ENCODE assay signal across 8 cellular contexts in genomic region chr17:68195667-68196393, GRCh38. TPM values are rescaled to one million over a fixed set of nuclear protein-coding genes. Genes with fewer than 3 reads are reported as not detected.
DNase-seq lines count a peak whose midpoint lies in the region; ATAC-seq, FAIRE-seq and TF ChIP-seq lines count a peak whose summit lies in the region.

No MANE protein-coding gene starts in this region.

- no peak overlapping the region for H2AFZ ChIP-seq in osteoblast (ENCODE audit: low read length)

- no peak overlapping the region for H3K27ac ChIP-seq in ectodermal cell (ENCODE audit: insufficient read depth, low read depth, low read length, poor library complexity, severe bottlenecking)
- H3K27ac ChIP-seq in osteoblast (ENCODE audit: low read depth, low read length), result no peak overlapping the region

- H3K4me1 ChIP-seq in ectodermal cell (ENCODE audit: control insufficient read depth, insufficient read depth, low read length), result peaks cover 5% of the 10 kb centered on the region
- H3K4me1 ChIP-seq in osteoblast (ENCODE audit: insufficient read depth, low read length), result peaks cover 6% of the 10 kb centered on the region

- H3K36me3 ChIP-seq in H7 (replicated peaks; ENCODE audit: control insufficient read depth, insufficient read depth, low read length), result no peaks in the 10 kb centered on the region
- H3K36me3 ChIP-seq in ectodermal cell (ENCODE audit: control insufficient read depth, insufficient read depth, low read length), result no peaks in the 10 kb centered on the region
- no peaks in the 10 kb centered on the region for H3K36me3 ChIP-seq in osteoblast (ENCODE audit: insufficient read depth, low read length)

- 11 to 12% methylated on average over 27 of the region's 27 CpGs for WGBS in ectodermal cell, 2 experiments

- H3K4me3 ChIP-seq in H7 (ENCODE audit: insufficient read depth, low read depth, low read length), result peak overlapping the region; percentile 38
- H3K4me3 ChIP-seq in ectodermal cell (ENCODE audit: insufficient read depth, low read depth, low read length), result peak overlapping the region; percentile 5
- no peak overlapping the region for H3K4me3 ChIP-seq in osteoblast (ENCODE audit: insufficient read depth, low read length)

- no peak overlapping the region for H3K4me2 ChIP-seq in osteoblast (ENCODE audit: insufficient read depth, low read length)

- H4K20me1 ChIP-seq in osteoblast (ENCODE audit: insufficient read depth, low read length), result no peaks in the 10 kb centered on the region

- no peaks in the 10 kb centered on the region for H3K9me3 ChIP-seq in ectodermal cell (ENCODE audit: control insufficient read depth, low read length)
- H3K9me3 ChIP-seq in osteoblast (ENCODE audit: low read depth, low read length), result no peaks in the 10 kb centered on the region

- H3K27me3 ChIP-seq in H7 (ENCODE audit: control insufficient read depth, insufficient read depth, low read length) (peaks cover 66% of the 10 kb centered on the region), ectodermal cell (ENCODE audit: control insufficient read depth, insufficient read depth, low read length, poor library complexity, severe bottlenecking) (peaks cover 95% of the 10 kb centered on the region), osteoblast (ENCODE audit: insufficient read depth, low read length) (peaks cover 67% of the 10 kb centered on the region)

- no peak for TF ChIP-seq POLR2A in GM12892 (IDR thresholded peaks at IDR 0.05; ENCODE audit: low read depth, low read length)

- TF ChIP-seq CTCF in osteoblast (IDR thresholded peaks at IDR 0.05; ENCODE audit: extremely low read depth, low read depth, low read length), result no peak

- no peak for FAIRE-seq in GM12892 (lab: Jason Lieb, UNC)

- no peaks in the 10 kb centered on the region for H3K79me2 ChIP-seq in osteoblast (ENCODE audit: insufficient read depth, low read length)

- DNase-seq in H7, result peak; percentile 84
- DNase-seq in NCI-H69 (lab: John Stamatoyannopoulos, UW), result peak; percentile 76
- DNase-seq in osteoblast (ENCODE audit: insufficient read length, low spot score, missing footprints), result peak; percentile 77
- no peak for DNase-seq in NOMO-1 (lab: John Stamatoyannopoulos, UW; ENCODE audit: unreplicated experiment in 2 of 2)
- DNase-seq in GM12892 (ENCODE audit: insufficient read length), result no peak
- DNase-seq in NCI-H2107 treated with DMSO at 0.1 percent for 48 hours (lab: John Stamatoyannopoulos, UW; ENCODE audit: unreplicated experiment), result no peak

- ATAC-seq in HG03432 (IDR thresholded peaks at IDR 0.05; ENCODE audit: unreplicated experiment), result no peak

RNA-seq across cellular contexts. Expression of gene AMZ2, which starts 52.0 kb away (rescaled TPM):
- 73.7 and 94.3 TPM in 2 replicates for total RNA-seq in H7 (2014; rRNA removed; shearing (Covaris generic))
- 113 TPM for polyA plus RNA-seq in ectodermal cell (2013, experiment 1 of 4)
- polyA plus RNA-seq in ectodermal cell (2013, experiment 2 of 4), result 104 TPM
- 90.3 TPM for polyA plus RNA-seq in ectodermal cell (2013, experiment 3 of 4)
- polyA plus RNA-seq in ectodermal cell (2013, experiment 4 of 4), result 101 TPM
- total RNA-seq in osteoblast, result 80.3 and 84.0 TPM in 2 replicates
- polyA plus RNA-seq in GM12892 (2012; ENCODE audit: missing spikeins), result 118 TPM

Comparison
In these comparisons a context has a peak if more than half of its experiments do, and no peak if none do; other contexts are left out.
1. DNase-seq: peak in H7 (single experiment), NCI-H69 (single experiment) and osteoblast (single experiment); none in NOMO-1 (0 of 2), GM12892 (single experiment) and NCI-H2107 treated with DMSO at 0.1 percent for 48 hours (single experiment).